ENCODE assay signal across 1 cellular context in the genomic region with DNA sequence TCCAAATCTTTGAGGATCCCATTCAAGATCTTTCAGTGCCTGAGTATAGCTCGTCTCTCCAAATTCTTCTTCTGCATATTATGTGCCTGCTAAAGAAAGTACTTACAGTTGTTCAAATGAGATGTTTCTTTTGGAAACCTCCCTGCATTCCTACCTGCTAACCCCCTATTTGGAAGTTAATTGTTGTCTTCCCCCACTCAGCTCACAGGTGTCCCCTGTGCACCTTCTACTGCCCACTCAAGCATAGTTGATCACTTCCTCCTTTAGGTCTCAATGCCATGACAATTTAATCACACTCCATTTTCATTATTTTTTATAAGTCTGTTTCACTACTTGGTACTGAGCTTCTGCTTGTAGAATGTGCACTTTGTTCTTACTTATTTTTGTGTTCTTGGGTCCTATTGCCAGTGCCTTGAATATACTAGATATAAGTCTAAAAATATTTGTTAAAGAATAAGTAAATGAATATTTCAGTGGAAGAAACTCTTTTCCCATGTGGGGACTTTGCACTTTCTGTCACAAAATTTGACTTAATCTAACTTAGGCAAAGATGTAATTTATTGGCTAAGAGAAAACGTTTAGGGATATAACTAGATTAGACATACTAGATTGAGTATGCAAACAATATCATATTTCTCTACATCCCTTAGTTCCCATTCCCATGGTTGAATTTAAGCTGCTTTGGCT.
TF ChIP-seq lines count a peak whose summit lies in the region.

No MANE protein-coding gene starts in this region.

TF ChIP-seq in GM12878, 131 proteins besides CTCF, POLR2A, EP300 and RAD21 (continued from another document):
- TF ChIP-seq, protein P1, sequence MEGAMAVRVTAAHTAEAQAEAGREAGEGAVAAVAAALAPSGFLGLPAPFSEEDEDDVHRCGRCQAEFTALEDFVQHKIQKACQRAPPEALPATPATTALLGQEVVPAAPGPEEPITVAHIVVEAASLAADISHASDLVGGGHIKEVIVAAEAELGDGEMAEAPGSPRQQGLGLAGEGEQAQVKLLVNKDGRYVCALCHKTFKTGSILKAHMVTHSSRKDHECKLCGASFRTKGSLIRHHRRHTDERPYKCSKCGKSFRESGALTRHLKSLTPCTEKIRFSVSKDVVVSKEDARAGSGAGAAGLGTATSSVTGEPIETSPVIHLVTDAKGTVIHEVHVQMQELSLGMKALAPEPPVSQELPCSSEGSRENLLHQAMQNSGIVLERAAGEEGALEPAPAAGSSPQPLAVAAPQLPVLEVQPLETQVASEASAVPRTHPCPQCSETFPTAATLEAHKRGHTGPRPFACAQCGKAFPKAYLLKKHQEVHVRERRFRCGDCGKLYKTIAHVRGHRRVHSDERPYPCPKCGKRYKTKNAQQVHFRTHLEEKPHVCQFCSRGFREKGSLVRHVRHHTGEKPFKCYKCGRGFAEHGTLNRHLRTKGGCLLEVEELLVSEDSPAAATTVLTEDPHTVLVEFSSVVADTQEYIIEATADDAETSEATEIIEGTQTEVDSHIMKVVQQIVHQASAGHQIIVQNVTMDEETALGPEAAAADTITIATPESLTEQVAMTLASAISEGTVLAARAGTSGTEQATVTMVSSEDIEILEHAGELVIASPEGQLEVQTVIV (IDR thresholded peaks at IDR 0.05; ENCODE audit: borderline replicate concordance, partially characterized antibody): no peak
- no peak for TF ChIP-seq JUND (IDR thresholded peaks at IDR 0.05; ENCODE audit: low read depth, low read length)
- no peak for TF ChIP-seq RFX5 (IDR thresholded peaks at IDR 0.05; ENCODE audit: low read depth, low read length)
- 0 out of 2 replicates have a peak, but pooled peaks have one; percentile 23 for TF ChIP-seq CBX5 (IDR thresholded peaks at IDR 0.05; ENCODE audit: low read depth)
- peak; percentile 44; the same call in 1 of the 2 replicates for TF ChIP-seq BCL11A (IDR thresholded peaks at IDR 0.05; ENCODE audit: low read depth, low read length)
- 0 out of 2 replicates have a peak, but pooled peaks have one; percentile 27 for TF ChIP-seq MXI1 (IDR thresholded peaks at IDR 0.05; ENCODE audit: low read depth, low read length)
- TF ChIP-seq IRF4 (IDR thresholded peaks at IDR 0.05; ENCODE audit: low read depth, low read length): peak; percentile 49; the same call in 1 of the 2 replicates
- TF ChIP-seq ETV6 (conservative IDR thresholded peaks at IDR 0.05 in 1 of 2, IDR thresholded peaks at IDR 0.05 in 1 of 2; ENCODE audit: borderline replicate concordance in 1 of 2, low read depth in 1 of 2): peak in 1 of 2 experiments; percentile 61; a peak in 1 of 4 replicates
- peak; percentile 91 for TF ChIP-seq PAX5 (IDR thresholded peaks at IDR 0.05; ENCODE audit: borderline replicate concordance, low read depth, low read length)
- TF ChIP-seq FOXM1 (IDR thresholded peaks at IDR 0.05; ENCODE audit: low read depth, low read length): 0 out of 2 replicates have a peak, but pooled peaks have one; percentile 29
- peak; percentile 44 for TF ChIP-seq RUNX3 (IDR thresholded peaks at IDR 0.05; ENCODE audit: low read length)
- no peak for TF ChIP-seq NFXL1 (IDR thresholded peaks at IDR 0.05; ENCODE audit: borderline replicate concordance)
- no peak for TF ChIP-seq SREBF1 (IDR thresholded peaks at IDR 0.05; ENCODE audit: low read length)
- no peak for TF ChIP-seq CBFB (IDR thresholded peaks at IDR 0.05; ENCODE audit: low read depth)
- no peak for TF ChIP-seq MEF2B (IDR thresholded peaks at IDR 0.05; ENCODE audit: partially characterized antibody, poor library complexity, severe bottlenecking)
- TF ChIP-seq TCF12 (IDR thresholded peaks at IDR 0.05; ENCODE audit: low read depth, low read length): peak; percentile 82; the same call in 1 of the 2 replicates
- TF ChIP-seq, protein P2, sequence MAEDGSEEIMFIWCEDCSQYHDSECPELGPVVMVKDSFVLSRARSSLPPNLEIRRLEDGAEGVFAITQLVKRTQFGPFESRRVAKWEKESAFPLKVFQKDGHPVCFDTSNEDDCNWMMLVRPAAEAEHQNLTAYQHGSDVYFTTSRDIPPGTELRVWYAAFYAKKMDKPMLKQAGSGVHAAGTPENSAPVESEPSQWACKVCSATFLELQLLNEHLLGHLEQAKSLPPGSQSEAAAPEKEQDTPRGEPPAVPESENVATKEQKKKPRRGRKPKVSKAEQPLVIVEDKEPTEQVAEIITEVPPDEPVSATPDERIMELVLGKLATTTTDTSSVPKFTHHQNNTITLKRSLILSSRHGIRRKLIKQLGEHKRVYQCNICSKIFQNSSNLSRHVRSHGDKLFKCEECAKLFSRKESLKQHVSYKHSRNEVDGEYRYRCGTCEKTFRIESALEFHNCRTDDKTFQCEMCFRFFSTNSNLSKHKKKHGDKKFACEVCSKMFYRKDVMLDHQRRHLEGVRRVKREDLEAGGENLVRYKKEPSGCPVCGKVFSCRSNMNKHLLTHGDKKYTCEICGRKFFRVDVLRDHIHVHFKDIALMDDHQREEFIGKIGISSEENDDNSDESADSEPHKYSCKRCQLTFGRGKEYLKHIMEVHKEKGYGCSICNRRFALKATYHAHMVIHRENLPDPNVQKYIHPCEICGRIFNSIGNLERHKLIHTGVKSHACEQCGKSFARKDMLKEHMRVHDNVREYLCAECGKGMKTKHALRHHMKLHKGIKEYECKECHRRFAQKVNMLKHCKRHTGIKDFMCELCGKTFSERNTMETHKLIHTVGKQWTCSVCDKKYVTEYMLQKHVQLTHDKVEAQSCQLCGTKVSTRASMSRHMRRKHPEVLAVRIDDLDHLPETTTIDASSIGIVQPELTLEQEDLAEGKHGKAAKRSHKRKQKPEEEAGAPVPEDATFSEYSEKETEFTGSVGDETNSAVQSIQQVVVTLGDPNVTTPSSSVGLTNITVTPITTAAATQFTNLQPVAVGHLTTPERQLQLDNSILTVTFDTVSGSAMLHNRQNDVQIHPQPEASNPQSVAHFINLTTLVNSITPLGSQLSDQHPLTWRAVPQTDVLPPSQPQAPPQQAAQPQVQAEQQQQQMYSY (CRISPR knock-in tag; IDR thresholded peaks at IDR 0.05): no peak
- TF ChIP-seq SMC3 (IDR thresholded peaks at IDR 0.05; ENCODE audit: borderline replicate concordance, low read length): peak; percentile 0; the same call in 1 of the 2 replicates
- TF ChIP-seq CEBPB (IDR thresholded peaks at IDR 0.05; ENCODE audit: borderline replicate concordance in 1 of 2, low read depth in 2 of 2, low read length in 2 of 2): no peak
- TF ChIP-seq TCF3 (IDR thresholded peaks at IDR 0.05; ENCODE audit: borderline replicate concordance, insufficient read depth, low read depth, low read length): peak; percentile 79; the same call in 1 of the 2 replicates
- TF ChIP-seq, protein P3, sequence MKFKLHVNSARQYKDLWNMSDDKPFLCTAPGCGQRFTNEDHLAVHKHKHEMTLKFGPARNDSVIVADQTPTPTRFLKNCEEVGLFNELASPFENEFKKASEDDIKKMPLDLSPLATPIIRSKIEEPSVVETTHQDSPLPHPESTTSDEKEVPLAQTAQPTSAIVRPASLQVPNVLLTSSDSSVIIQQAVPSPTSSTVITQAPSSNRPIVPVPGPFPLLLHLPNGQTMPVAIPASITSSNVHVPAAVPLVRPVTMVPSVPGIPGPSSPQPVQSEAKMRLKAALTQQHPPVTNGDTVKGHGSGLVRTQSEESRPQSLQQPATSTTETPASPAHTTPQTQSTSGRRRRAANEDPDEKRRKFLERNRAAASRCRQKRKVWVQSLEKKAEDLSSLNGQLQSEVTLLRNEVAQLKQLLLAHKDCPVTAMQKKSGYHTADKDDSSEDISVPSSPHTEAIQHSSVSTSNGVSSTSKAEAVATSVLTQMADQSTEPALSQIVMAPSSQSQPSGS (IDR thresholded peaks at IDR 0.05; ENCODE audit: low read length): peak; percentile 30; the same call in 1 of the 2 replicates
